7 cellular contexts compared by ENCODE assay signal in genomic region chr11:70423523-70424505, GRCh38. TPM values are rescaled to one million over a fixed set of nuclear protein-coding genes. Genes with fewer than 3 reads are reported as not detected.
DNase-seq lines count a peak whose midpoint lies in the region; ATAC-seq and TF ChIP-seq lines count a peak whose summit lies in the region.

No MANE protein-coding gene starts in this region.

- H3K27me3 Mint-ChIP-seq in nephron progenitor cell (ENCODE audit: low read depth, poor library complexity): no peaks in the 10 kb centered on the region

- H3K36me3 Mint-ChIP-seq in nephron progenitor cell (ENCODE audit: low read depth): peaks cover 65% of the 10 kb centered on the region

- H3K4me3 Mint-ChIP-seq in nephron progenitor cell: no peak overlapping the region

- TF ChIP-seq CTCF in astrocyte of the spinal cord (IDR thresholded peaks at IDR 0.05; ENCODE audit: low read depth, low read length) (no peak), nephron progenitor cell (IDR thresholded peaks at IDR 0.05) (no peak)

- H3K27me3 ChIP-seq in MG63: no peaks in the 10 kb centered on the region

- DNase-seq in MG63 (peak; percentile 31), astrocyte of the spinal cord (ENCODE audit: low read depth, low spot score) (peak; percentile 90), renal cortical epithelial cell (ENCODE audit: low read depth) (peak; percentile 84), nephron progenitor cell (no peak), NCI-H524 treated with DMSO at 0.1 percent for 48 hours (lab: John Stamatoyannopoulos, UW) (no peak), NCI-H1436 (lab: John Stamatoyannopoulos, UW) (no peak)

- H3K9me3 ChIP-seq in MG63: no peaks in the 10 kb centered on the region

- H3K27ac Mint-ChIP-seq in nephron progenitor cell: no peak overlapping the region

- peaks cover 86% of the 10 kb centered on the region for H3K36me3 ChIP-seq in MG63

- peaks cover 7% of the 10 kb centered on the region for H3K4me1 Mint-ChIP-seq in nephron progenitor cell

- peak; percentile 44 for ATAC-seq in GM18907 (IDR thresholded peaks at IDR 0.05; ENCODE audit: unreplicated experiment)

- no peaks in the 10 kb centered on the region for H3K9me3 Mint-ChIP-seq in nephron progenitor cell

- in situ Hi-C loops in astrocyte of the spinal cord (cut with HindIII; ENCODE audit: low sequenced_read_pairs): no loop called here

- H3K4me3 ChIP-seq in MG63 (no peak overlapping the region), astrocyte of the spinal cord (ENCODE audit: low read depth, low read length) (no peak overlapping the region)

RNA-seq across cellular contexts. Expression of gene CTTN, which starts 25.5 kb away (rescaled TPM):
- 153 and 159 TPM in 2 replicates for total RNA-seq in MG63 (2014; rRNA removed; shearing (Covaris generic); ENCODE audit: low replicate concordance)
- 254 and 450 TPM in 2 replicates for total RNA-seq in renal cortical epithelial cell

Comparison
In these comparisons a context has a peak if more than half of its experiments do, and no peak if none do; other contexts are left out.
1. DNase-seq: peak in MG63 (single experiment), astrocyte of the spinal cord (single experiment) and renal cortical epithelial cell (single experiment); none in nephron progenitor cell (single experiment), NCI-H524 treated with DMSO at 0.1 percent for 48 hours (single experiment) and NCI-H1436 (single experiment).